ENCODE assay signal across 12 cellular contexts in the genomic region with DNA sequence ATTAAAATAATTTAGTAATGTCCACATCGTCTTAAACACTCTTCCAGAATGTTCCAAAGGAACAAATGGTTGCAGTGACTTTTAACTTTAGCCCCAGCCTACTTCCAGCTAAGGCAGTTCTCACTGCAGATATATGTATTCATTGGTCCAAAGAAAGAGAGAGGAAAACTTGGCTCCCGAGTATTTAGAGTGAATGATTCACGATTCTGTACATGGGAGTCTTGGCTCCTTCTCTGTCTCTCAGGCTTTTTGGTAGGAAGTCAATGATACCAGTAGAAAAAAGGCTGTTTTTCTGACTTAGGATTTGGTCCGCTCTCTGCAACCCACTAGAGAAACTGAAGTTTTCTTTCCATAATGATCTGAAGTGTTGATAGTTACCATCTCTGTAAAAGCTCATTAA.
"Had no signal": no experiment of that assay in that cellular context is flagged by ENCODE, and none has a peak within 500 bp of the region (broad histone marks: within the 10 kb centered on the region; RNA-seq: fewer than 3 reads in every experiment).

No MANE protein-coding gene starts in this region.

- H3K4me3 Mint-ChIP-seq: T-helper 2 cell treated with Interferon-gamma antibody and Interleukin-4, amounts not matched to agents 5 μg/mL and 100 μg/mL, for 36 hours had no signal

- H3K27me3 ChIP-seq: esophagus squamous epithelium, SJSA1, transverse colon had no signal

- H3K9me3 ChIP-seq: esophagus squamous epithelium, lower lobe of right lung, SJSA1, transverse colon had no signal

- H3K4me3 ChIP-seq: esophagus squamous epithelium, lower lobe of right lung, SJSA1, transverse colon had no signal

- H3K9me3 Mint-ChIP-seq: T-helper 2 cell treated with Interferon-gamma antibody and Interleukin-4, amounts not matched to agents 5 μg/mL and 100 μg/mL, for 36 hours had no signal

- H3K27ac Mint-ChIP-seq: T-helper 2 cell treated with Interferon-gamma antibody and Interleukin-4, amounts not matched to agents 5 μg/mL and 100 μg/mL, for 36 hours had no signal

- H3K4me1 ChIP-seq: lower lobe of right lung, parathyroid adenoma, transverse colon had no signal

- H3K27ac ChIP-seq: esophagus squamous epithelium, lower lobe of right lung, parathyroid adenoma, SJSA1, transverse colon had no signal

- H3K36me3 ChIP-seq: esophagus squamous epithelium, lower lobe of right lung, transverse colon had no signal

- DNase-seq: activated CD4-positive, alpha-beta T cell treated with anti-CD3 and anti-CD28 coated beads, Interleukin-2, amount 50 U/mL, for 1 hour; activated CD8-positive, alpha-beta memory T cell treated with anti-CD3 and anti-CD28 coated beads for 24 hours; activated naive CD4-positive, alpha-beta T cell; esophagus squamous epithelium; left colon; lower lobe of right lung; midbrain; stimulated activated CD4-positive, alpha-beta T cell treated with anti-CD3 and anti-CD28 coated beads, Interleukin-1b, Interleukin-23, amount 100 ng/mL, for 48 hours; transverse colon had no signal

- ATAC-seq: left colon, lower lobe of right lung had no signal
